Comparison of ENCODE assay signal across 8 cellular contexts in genomic region chr7:107743567-107744344, GRCh38. TPM values are rescaled to one million over a fixed set of nuclear protein-coding genes. Genes with fewer than 3 reads are reported as not detected.
A peak's percentile ranks its signal among the peaks of the same experiment; 100 is the strongest.
DNase-seq lines count a peak whose midpoint lies in the region; ATAC-seq and TF ChIP-seq lines count a peak whose summit lies in the region.

Gene CBLL1 (plus strand): TSS chr7:107744142. CDS start chr7:107744164, 22 bp downstream.

- no peaks in the 10 kb centered on the region for H3K9me3 Mint-ChIP-seq in T-helper 1 cell treated with Interleukin-12 subunit alpha and Interleukin-12 subunit beta and Interleukin-4 antibody, amounts not matched to agents 30 μg/mL and 1 μg/mL, for 36 hours

- H3K9me3 ChIP-seq in prostate gland = no peaks in the 10 kb centered on the region

- peak; percentile 92 for ATAC-seq in HG02885 (IDR thresholded peaks at IDR 0.05; ENCODE audit: poor library complexity, unreplicated experiment)
- peak; percentile 99 for ATAC-seq in left ventricle myocardium superior

- peak within 1 kb of the TSS; percentile 89 to 95 for H3K27ac ChIP-seq in prostate gland
- H3K27ac ChIP-seq in urinary bladder (ENCODE audit: low read depth) = peak within 1 kb of the TSS; percentile 93

- TF ChIP-seq POLR2A in GM15510 (IDR thresholded peaks at IDR 0.05; ENCODE audit: borderline replicate concordance, extremely low read depth, insufficient read length) = peak; percentile 83
- TF ChIP-seq POLR2A in prostate gland (IDR thresholded peaks at IDR 0.05) = peak; percentile 24

- H3K36me3 Mint-ChIP-seq in T-helper 1 cell treated with Interleukin-12 subunit alpha and Interleukin-12 subunit beta and Interleukin-4 antibody, amounts not matched to agents 30 μg/mL and 1 μg/mL, for 36 hours (ENCODE audit: low read depth) = peaks cover 9% of the 10 kb centered on the region

- DNase-seq in NCI-H1694 (lab: John Stamatoyannopoulos, UW) (peak; percentile 91), amygdala (lab: John Stamatoyannopoulos, UW) (peak; percentile 86 to 99 (median 95)), left ventricle myocardium superior (peak; percentile 99), prostate gland (ENCODE audit: low spot score) (peak; percentile 96)

- H3K36me3 ChIP-seq in prostate gland = no peaks in the 10 kb centered on the region
- peaks cover under 1% of the 10 kb centered on the region for H3K36me3 ChIP-seq in urinary bladder (ENCODE audit: insufficient read depth)

- H3K4me3 ChIP-seq in prostate gland = peak within 1 kb of the TSS; percentile 71 to 73
- peak within 1 kb of the TSS; percentile 77 for H3K4me3 ChIP-seq in urinary bladder (ENCODE audit: low read depth, low read length)

- intact Hi-C loops in left ventricle myocardium superior (cut with micrococcal nuclease) = loop anchor here (2.0 kb wide), 1 partner anchor 131 kb away; no protein-coding TSS in a partner anchor
- intact Hi-C loops in prostate gland (cut with DNase I) = loop anchor here (1.0 to 10.0 kb wide), 3 partner anchors 34 to 401 kb away; no protein-coding TSS in a partner anchor

- TF ChIP-seq CTCF in prostate gland (IDR thresholded peaks at IDR 0.05) = peak; percentile 38 to 87 (median 76)

- H3K4me3 Mint-ChIP-seq in T-helper 1 cell treated with Interleukin-12 subunit alpha and Interleukin-12 subunit beta and Interleukin-4 antibody, amounts not matched to agents 30 μg/mL and 1 μg/mL, for 36 hours = peak within 1 kb of the TSS; percentile 99

- under 1% methylated on average over 52 of the region's 56 CpGs for WGBS in prostate gland
- WGBS in urinary bladder = under 1% methylated on average over 56 of the region's 56 CpGs

- H3K27me3 Mint-ChIP-seq in T-helper 1 cell treated with Interleukin-12 subunit alpha and Interleukin-12 subunit beta and Interleukin-4 antibody, amounts not matched to agents 30 μg/mL and 1 μg/mL, for 36 hours (ENCODE audit: low read depth) = peaks cover 5% of the 10 kb centered on the region

- H3K27ac Mint-ChIP-seq in T-helper 1 cell treated with Interleukin-12 subunit alpha and Interleukin-12 subunit beta and Interleukin-4 antibody, amounts not matched to agents 30 μg/mL and 1 μg/mL, for 36 hours = peak within 1 kb of the TSS; percentile 100

- H3K4me1 Mint-ChIP-seq in T-helper 1 cell treated with Interleukin-12 subunit alpha and Interleukin-12 subunit beta and Interleukin-4 antibody, amounts not matched to agents 30 μg/mL and 1 μg/mL, for 36 hours (ENCODE audit: low read depth) = peaks cover 37% of the 10 kb centered on the region

- no peaks in the 10 kb centered on the region for H3K27me3 ChIP-seq in prostate gland (replicated peaks; ENCODE audit: insufficient read depth)

- no peaks in the 10 kb centered on the region for H3K4me1 ChIP-seq in prostate gland (replicated peaks)
- no peaks in the 10 kb centered on the region for H3K4me1 ChIP-seq in urinary bladder (ENCODE audit: insufficient read depth)

RNA-seq across cellular contexts. Expression of gene CBLL1, which starts in this region (rescaled TPM):
- total RNA-seq in left ventricle myocardium superior (24.8 TPM), prostate gland (10 to 100 TPM; 35.3 to 49.2 TPM), urinary bladder (24.0 TPM)
- polyA plus RNA-seq in urinary bladder = 16.8 TPM

Comparison
In these comparisons a context has a peak if more than half of its experiments do, and no peak if none do; other contexts are left out.
1. Peak in every context shown above with its lines: DNase-seq, ATAC-seq, H3K4me3 ChIP-seq and H3K27ac ChIP-seq.